ENCODE assay signal across 1 cellular context in the genomic region with DNA sequence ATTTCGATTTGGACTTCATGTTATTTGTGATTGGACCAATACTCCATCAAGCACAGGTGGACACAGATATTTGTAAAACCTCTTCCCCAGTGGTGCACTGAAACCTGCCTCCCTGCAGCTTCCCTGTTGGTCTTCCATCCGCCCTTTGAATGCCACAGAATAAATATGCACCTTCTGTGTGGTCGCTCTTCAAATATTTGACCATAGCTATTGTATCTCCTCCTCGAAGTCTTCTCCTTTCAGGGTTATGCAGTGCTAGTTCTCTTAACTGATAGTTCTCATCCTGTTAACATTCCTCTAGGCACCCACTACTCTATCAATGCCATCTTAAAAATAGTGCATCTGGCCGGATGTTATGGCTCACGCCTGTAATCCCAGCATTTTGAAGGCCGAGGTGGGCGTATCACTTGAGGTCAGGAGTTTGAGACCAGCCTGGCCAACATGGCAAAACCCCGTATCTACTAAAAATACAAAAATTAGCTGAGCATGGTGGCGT.
A peak's percentile ranks its signal among the peaks of the same experiment; 100 is the strongest.
TF ChIP-seq lines count a peak whose summit lies in the region.

No MANE protein-coding gene starts in this region.

TF ChIP-seq in HepG2, 621 proteins besides CTCF, POLR2A, EP300 and RAD21 (continued from another document and continues in another):
- TF ChIP-seq DBP (CRISPR knock-in tag; IDR thresholded peaks at IDR 0.05; ENCODE audit: not compliant biosample characterization) (no peak), ZFP36L1 (CRISPR knock-in tag; IDR thresholded peaks at IDR 0.05) (no peak), ZBTB8A (CRISPR knock-in tag; IDR thresholded peaks at IDR 0.05; ENCODE audit: borderline replicate concordance, low read depth) (0 out of 2 replicates have a peak, but pooled peaks have one; percentile 61), ZBTB7A (CRISPR knock-in tag; IDR thresholded peaks at IDR 0.05) (peak; percentile 82), ZNF629 (CRISPR knock-in tag; conservative IDR thresholded peaks at IDR 0.05) (peak; percentile 61), SPEN (CRISPR knock-in tag; IDR thresholded peaks at IDR 0.05; ENCODE audit: low read depth) (peak; percentile 62; the same call in 1 of the 2 replicates), TBX3 (IDR thresholded peaks at IDR 0.05; ENCODE audit: borderline replicate concordance) (peak; percentile 89), ZNF704 (CRISPR knock-in tag; IDR thresholded peaks at IDR 0.05; ENCODE audit: borderline replicate concordance) (no peak), ZNF792 (CRISPR knock-in tag; IDR thresholded peaks at IDR 0.05) (peak; percentile 52; the same call in 1 of the 2 replicates), TFAP4 (IDR thresholded peaks at IDR 0.05; ENCODE audit: borderline replicate concordance, low read depth) (peak; percentile 52; the same call in 1 of the 2 replicates), PATZ1 (CRISPR knock-in tag; IDR thresholded peaks at IDR 0.05) (peak; percentile 73), NFKB2 (CRISPR knock-in tag; IDR thresholded peaks at IDR 0.05; ENCODE audit: borderline replicate concordance) (no peak), ZNF34 (CRISPR knock-in tag; IDR thresholded peaks at IDR 0.05; ENCODE audit: borderline replicate concordance) (0 out of 2 replicates have a peak, but pooled peaks have one; percentile 74), ZNF709 (CRISPR knock-in tag; IDR thresholded peaks at IDR 0.05) (0 out of 2 replicates have a peak, but pooled peaks have one; percentile 16), THAP8 (CRISPR knock-in tag; IDR thresholded peaks at IDR 0.05; ENCODE audit: borderline replicate concordance) (no peak), EHMT2 (IDR thresholded peaks at IDR 0.05; ENCODE audit: borderline replicate concordance, low read depth, low read length) (peak; percentile 31; the same call in 1 of the 2 replicates), ZNF703 (CRISPR knock-in tag; IDR thresholded peaks at IDR 0.05; ENCODE audit: borderline replicate concordance) (peak; percentile 85; the same call in 1 of the 2 replicates), U2AF1 (optimal IDR thresholded peaks at IDR 0.05; ENCODE audit: low read depth, low read length) (no peak), ZFY (CRISPR knock-in tag; IDR thresholded peaks at IDR 0.05) (no peak; the same call in 1 of the 2 replicates), ZBTB25 (CRISPR knock-in tag; IDR thresholded peaks at IDR 0.05) (peak; percentile 75), NFIB (CRISPR knock-in tag; IDR thresholded peaks at IDR 0.05; ENCODE audit: borderline replicate concordance) (no peak), SMAD3 (CRISPR knock-in tag; IDR thresholded peaks at IDR 0.05) (peak; percentile 69; the same call in 1 of the 2 replicates), FOXK2 (IDR thresholded peaks at IDR 0.05) (peak; percentile 44; the same call in 1 of the 2 replicates), ARID3A (IDR thresholded peaks at IDR 0.05; ENCODE audit: low read depth, low read length) (peak; percentile 34; the same call in 1 of the 2 replicates), AHR (CRISPR knock-in tag; IDR thresholded peaks at IDR 0.05) (no peak), ZNF766 (CRISPR knock-in tag; IDR thresholded peaks at IDR 0.05; ENCODE audit: borderline replicate concordance) (0 out of 2 replicates have a peak, but pooled peaks have one; percentile 48), ZNF879 (CRISPR knock-in tag; IDR thresholded peaks at IDR 0.05) (no peak), SRY (CRISPR knock-in tag; IDR thresholded peaks at IDR 0.05) (no peak), ZNF674 (CRISPR knock-in tag; IDR thresholded peaks at IDR 0.05; ENCODE audit: low read depth) (no peak), ZNF652 (CRISPR knock-in tag; IDR thresholded peaks at IDR 0.05; ENCODE audit: borderline replicate concordance, low read depth) (peak; percentile 26; the same call in 1 of the 2 replicates), RBAK (CRISPR knock-in tag; IDR thresholded peaks at IDR 0.05) (0 out of 2 replicates have a peak, but pooled peaks have one; percentile 38), ADNP (CRISPR knock-in tag; IDR thresholded peaks at IDR 0.05) (no peak), TP53 (CRISPR knock-in tag; conservative IDR thresholded peaks at IDR 0.05) (no peak), REXO4 (CRISPR knock-in tag; IDR thresholded peaks at IDR 0.05; ENCODE audit: borderline replicate concordance) (no peak), ZNF136 (CRISPR knock-in tag; IDR thresholded peaks at IDR 0.05; ENCODE audit: low read depth) (no peak), CCDC6 (CRISPR knock-in tag; IDR thresholded peaks at IDR 0.05) (peak; percentile 55; the same call in 1 of the 2 replicates), NFIC (IDR thresholded peaks at IDR 0.05; ENCODE audit: low read length) (peak; percentile 95), PAX8 (CRISPR knock-in tag; IDR thresholded peaks at IDR 0.05; ENCODE audit: borderline replicate concordance) (no peak), HNRNPUL1 (IDR thresholded peaks at IDR 0.05; ENCODE audit: low read depth, low read length) (no peak), PBX2 (CRISPR knock-in tag; IDR thresholded peaks at IDR 0.05) (no peak), ZSCAN25 (CRISPR knock-in tag; IDR thresholded peaks at IDR 0.05) (0 out of 2 replicates have a peak, but pooled peaks have one; percentile 16), HHEX (CRISPR knock-in tag; IDR thresholded peaks at IDR 0.05) (peak; percentile 89), RBFOX2 (IDR thresholded peaks at IDR 0.05; ENCODE audit: low read depth, low read length) (peak; percentile 35; the same call in 1 of the 2 replicates), POLR2G (IDR thresholded peaks at IDR 0.05; ENCODE audit: low read depth, low read length) (no peak), MEIS1 (CRISPR knock-in tag; IDR thresholded peaks at IDR 0.05; ENCODE audit: borderline replicate concordance) (peak; percentile 93)
- TF ChIP-seq, protein P1, sequence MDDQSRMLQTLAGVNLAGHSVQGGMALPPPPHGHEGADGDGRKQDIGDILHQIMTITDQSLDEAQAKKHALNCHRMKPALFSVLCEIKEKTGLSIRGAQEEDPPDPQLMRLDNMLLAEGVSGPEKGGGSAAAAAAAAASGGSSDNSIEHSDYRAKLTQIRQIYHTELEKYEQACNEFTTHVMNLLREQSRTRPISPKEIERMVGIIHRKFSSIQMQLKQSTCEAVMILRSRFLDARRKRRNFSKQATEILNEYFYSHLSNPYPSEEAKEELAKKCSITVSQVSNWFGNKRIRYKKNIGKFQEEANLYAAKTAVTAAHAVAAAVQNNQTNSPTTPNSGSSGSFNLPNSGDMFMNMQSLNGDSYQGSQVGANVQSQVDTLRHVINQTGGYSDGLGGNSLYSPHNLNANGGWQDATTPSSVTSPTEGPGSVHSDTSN (CRISPR knock-in tag; IDR thresholded peaks at IDR 0.05; ENCODE audit: borderline replicate concordance): no peak
- TF ChIP-seq, protein P2, sequence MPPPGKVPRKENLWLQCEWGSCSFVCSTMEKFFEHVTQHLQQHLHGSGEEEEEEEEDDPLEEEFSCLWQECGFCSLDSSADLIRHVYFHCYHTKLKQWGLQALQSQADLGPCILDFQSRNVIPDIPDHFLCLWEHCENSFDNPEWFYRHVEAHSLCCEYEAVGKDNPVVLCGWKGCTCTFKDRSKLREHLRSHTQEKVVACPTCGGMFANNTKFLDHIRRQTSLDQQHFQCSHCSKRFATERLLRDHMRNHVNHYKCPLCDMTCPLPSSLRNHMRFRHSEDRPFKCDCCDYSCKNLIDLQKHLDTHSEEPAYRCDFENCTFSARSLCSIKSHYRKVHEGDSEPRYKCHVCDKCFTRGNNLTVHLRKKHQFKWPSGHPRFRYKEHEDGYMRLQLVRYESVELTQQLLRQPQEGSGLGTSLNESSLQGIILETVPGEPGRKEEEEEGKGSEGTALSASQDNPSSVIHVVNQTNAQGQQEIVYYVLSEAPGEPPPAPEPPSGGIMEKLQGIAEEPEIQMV (CRISPR knock-in tag; IDR thresholded peaks at IDR 0.05; ENCODE audit: low read depth): peak; percentile 27; the same call in 1 of the 2 replicates
- TF ChIP-seq, protein P3, sequence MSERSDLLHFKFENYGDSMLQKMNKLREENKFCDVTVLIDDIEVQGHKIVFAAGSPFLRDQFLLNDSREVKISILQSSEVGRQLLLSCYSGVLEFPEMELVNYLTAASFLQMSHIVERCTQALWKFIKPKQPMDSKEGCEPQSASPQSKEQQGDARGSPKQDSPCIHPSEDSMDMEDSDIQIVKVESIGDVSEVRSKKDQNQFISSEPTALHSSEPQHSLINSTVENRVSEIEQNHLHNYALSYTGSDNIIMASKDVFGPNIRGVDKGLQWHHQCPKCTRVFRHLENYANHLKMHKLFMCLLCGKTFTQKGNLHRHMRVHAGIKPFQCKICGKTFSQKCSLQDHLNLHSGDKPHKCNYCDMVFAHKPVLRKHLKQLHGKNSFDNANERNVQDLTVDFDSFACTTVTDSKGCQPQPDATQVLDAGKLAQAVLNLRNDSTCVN (CRISPR knock-in tag; IDR thresholded peaks at IDR 0.05; ENCODE audit: borderline replicate concordance): no peak; the same call in 1 of the 2 replicates
- TF ChIP-seq, protein P4, sequence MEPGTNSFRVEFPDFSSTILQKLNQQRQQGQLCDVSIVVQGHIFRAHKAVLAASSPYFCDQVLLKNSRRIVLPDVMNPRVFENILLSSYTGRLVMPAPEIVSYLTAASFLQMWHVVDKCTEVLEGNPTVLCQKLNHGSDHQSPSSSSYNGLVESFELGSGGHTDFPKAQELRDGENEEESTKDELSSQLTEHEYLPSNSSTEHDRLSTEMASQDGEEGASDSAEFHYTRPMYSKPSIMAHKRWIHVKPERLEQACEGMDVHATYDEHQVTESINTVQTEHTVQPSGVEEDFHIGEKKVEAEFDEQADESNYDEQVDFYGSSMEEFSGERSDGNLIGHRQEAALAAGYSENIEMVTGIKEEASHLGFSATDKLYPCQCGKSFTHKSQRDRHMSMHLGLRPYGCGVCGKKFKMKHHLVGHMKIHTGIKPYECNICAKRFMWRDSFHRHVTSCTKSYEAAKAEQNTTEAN (CRISPR knock-in tag; conservative IDR thresholded peaks at IDR 0.05): peak; percentile 94
